Comparison of ENCODE assay signal across 26 cellular contexts in the genomic region with DNA sequence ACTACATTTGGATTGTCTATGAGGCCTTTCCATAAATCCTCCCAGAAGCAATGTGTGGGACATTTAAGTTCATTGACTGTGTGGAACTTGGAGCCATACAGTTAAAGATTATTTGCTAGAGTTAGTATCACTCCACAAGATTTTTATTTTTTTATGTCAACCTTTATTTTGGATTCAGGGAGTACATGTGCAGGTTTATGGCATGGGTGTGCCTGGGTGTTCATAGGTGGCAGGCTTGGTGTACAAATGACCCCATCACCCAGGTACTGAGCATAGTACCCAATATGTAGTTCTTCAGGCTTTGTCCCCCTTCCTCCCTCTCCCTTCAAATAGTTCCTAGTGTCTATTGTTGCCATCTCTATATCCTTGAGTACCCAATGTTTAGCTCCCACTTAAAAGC.
"Had no signal": no experiment of that assay in that cellular context is flagged by ENCODE, and none has a peak within 500 bp of the region (broad histone marks: within the 10 kb centered on the region; RNA-seq: fewer than 3 reads in every experiment).

No MANE protein-coding gene starts in this region.

- DNase-seq: stimulated activated CD4-positive, alpha-beta T cell treated with anti-CD3 and anti-CD28 coated beads, Interleukin-2, amount 100 ng/mL, for 48 hours; stimulated activated CD4-positive, alpha-beta T cell treated with anti-CD3 and anti-CD28 coated beads, Interleukin-4, amount 100 ng/mL, for 1 hour; stimulated activated CD4-positive, alpha-beta T cell treated with anti-CD3 and anti-CD28 coated beads, Interleukin-4, amount 100 ng/mL, for 24 hours; stimulated activated CD4-positive, alpha-beta T cell treated with anti-CD3 and anti-CD28 coated beads, Interleukin-4, amount 100 ng/mL, for 4 hours; stimulated activated CD8-positive, alpha-beta memory T cell treated with anti-CD3 and anti-CD28 coated beads, Interleukin-4, amount 100 ng/mL, for 48 hours; stimulated activated naive B cell treated with anti-CD40 and anti-IgM and Interleukin-4, amounts not matched to agents 10 μg/mL and 1 μg/mL and 100 μg/mL, for 72 hours; stimulated activated naive CD4-positive, alpha-beta T cell; stimulated activated naive CD4-positive, alpha-beta T cell treated with Interleukin-2 at 50 U/mL for 16 hours; stimulated activated naive CD8-positive, alpha-beta T cell treated with anti-CD3 and anti-CD28 coated beads, Interleukin-15, amount 100 ng/mL, for 72 hours; stimulated activated naive CD8-positive, alpha-beta T cell treated with anti-CD3 and anti-CD28 coated beads, Interleukin-15, Interleukin-2, amounts not matched to agents 100 U/mL and 50 U/mL, for 24 hours; stomach; substantia nigra; testis; thyroid gland; tibial artery; transverse colon; trophoblast cell; upper lobe of left lung; upper lobe of right lung; uterus had no signal

- H3K4me3 ChIP-seq: stomach, suprapubic skin, testis, thoracic aorta, thyroid gland, tibial artery, tibial nerve, transverse colon, upper lobe of left lung, upper lobe of right lung, uterus, vagina had no signal

- H3K4me1 ChIP-seq: stomach, suprapubic skin, testis, thyroid gland, tibial artery, tibial nerve, upper lobe of left lung, upper lobe of right lung, uterus, vagina had no signal

- H3K36me3 ChIP-seq: stomach, suprapubic skin, thoracic aorta, thyroid gland, tibial artery, tibial nerve, transverse colon, upper lobe of left lung, upper lobe of right lung, uterus, vagina had no signal

- H3K9me3 ChIP-seq: testis, thyroid gland, transverse colon, upper lobe of right lung, uterus, vagina had no signal

- ATAC-seq: stimulated activated effector memory CD8-positive, alpha-beta T cell treated with anti-CD3 and anti-CD28 coated beads, Interleukin-12 subunit alpha, Interleukin-12 subunit beta, amount 100 ng/mL, for 72 hours; stimulated activated memory B cell treated with anti-CD40 and anti-IgM and Interleukin-4, amounts not matched to agents 10 μg/mL and 1 μg/mL and 100 μg/mL, for 72 hours; stimulated activated naive B cell treated with anti-CD40 and anti-IgM and Interleukin-4, amounts not matched to agents 10 μg/mL and 1 μg/mL and 100 μg/mL, for 72 hours; stimulated activated naive CD8-positive, alpha-beta T cell treated with anti-CD3 and anti-CD28 coated beads, Interleukin-15, amount 100 ng/mL, for 72 hours; stimulated activated naive CD8-positive, alpha-beta T cell treated with anti-CD3 and anti-CD28 coated beads, Interleukin-15, Interleukin-2, amounts not matched to agents 100 U/mL and 50 U/mL, for 24 hours; upper lobe of right lung had no signal
